In genomic region chr5:22719842-22720241, GRCh38 we compare ENCODE assay signal across 28 cellular contexts.
"Had no signal": no experiment of that assay in that cellular context is flagged by ENCODE, and none has a peak within 500 bp of the region (broad histone marks: within the 10 kb centered on the region; RNA-seq: fewer than 3 reads in every experiment).

No MANE protein-coding gene starts in this region.

- DNase-seq: natural killer cell; occipital lobe; ovary; posterior cingulate gyrus; psoas muscle; right cardiac atrium; spleen; stimulated activated CD4-positive, alpha-beta T cell treated with anti-CD3 and anti-CD28 coated beads, Interleukin-12 subunit alpha, Interleukin-12 subunit beta, amount 100 ng/mL, for 4 hours; stimulated activated CD4-positive, alpha-beta T cell treated with anti-CD3 and anti-CD28 coated beads, Interleukin-1b, Interleukin-23, amount 100 ng/mL, for 48 hours; stimulated activated CD4-positive, alpha-beta T cell treated with anti-CD3 and anti-CD28 coated beads, Interleukin-4, amount 100 ng/mL, for 1 hour; stimulated activated CD4-positive, alpha-beta T cell treated with anti-CD3 and anti-CD28 coated beads, Interleukin-4, amount 100 ng/mL, for 4 hours; stimulated activated CD8-positive, alpha-beta memory T cell treated with anti-CD3 and anti-CD28 coated beads, Interleukin-4, amount 100 ng/mL, for 48 hours; stimulated activated naive CD4-positive, alpha-beta T cell; stimulated activated naive CD8-positive, alpha-beta T cell treated with anti-CD3 and anti-CD28 coated beads, Interleukin-15, amount 100 ng/mL, for 72 hours; stimulated activated naive CD8-positive, alpha-beta T cell treated with anti-CD3 and anti-CD28 coated beads, Interleukin-15, Interleukin-2, amounts not matched to agents 100 U/mL and 50 U/mL, for 24 hours; substantia nigra; testis; tibial artery; transverse colon; upper lobe of right lung; uterus had no signal

- H3K9me3 ChIP-seq: ovary, psoas muscle, suprapubic skin, testis, transverse colon, upper lobe of right lung, uterus had no signal

- H3K27me3 ChIP-seq: neural progenitor cell, ovary, spleen, suprapubic skin, testis, tibial artery, transverse colon, upper lobe of right lung, uterus had no signal

- H3K27ac ChIP-seq: neural progenitor cell, ovary, parathyroid adenoma, psoas muscle, skin epidermis, spleen, suprapubic skin, testis, tibial artery, transverse colon, upper lobe of right lung, uterus had no signal

- H3K4me1 ChIP-seq: neural progenitor cell, parathyroid adenoma, psoas muscle, spleen, suprapubic skin, testis, tibial artery, transverse colon, upper lobe of right lung, uterus had no signal

- H3K36me3 ChIP-seq: neural progenitor cell, ovary, spleen, suprapubic skin, tibial artery, transverse colon, upper lobe of right lung, uterus had no signal

- ATAC-seq: natural killer cell; psoas muscle; right cardiac atrium; sciatic nerve; stimulated activated memory B cell treated with anti-CD40 and anti-IgM and Interleukin-4, amounts not matched to agents 10 μg/mL and 1 μg/mL and 100 μg/mL, for 72 hours; stimulated activated naive CD8-positive, alpha-beta T cell treated with anti-CD3 and anti-CD28 coated beads, Interleukin-15, amount 100 ng/mL, for 72 hours; stimulated activated naive CD8-positive, alpha-beta T cell treated with anti-CD3 and anti-CD28 coated beads, Interleukin-15, Interleukin-2, amounts not matched to agents 100 U/mL and 50 U/mL, for 24 hours; upper lobe of right lung had no signal

- H2AFZ ChIP-seq: neural progenitor cell, parathyroid adenoma had no signal

- H3K4me3 ChIP-seq: neural progenitor cell, ovary, psoas muscle, skin epidermis, smooth muscle cell, spleen, suprapubic skin, testis, tibial artery, transverse colon, upper lobe of right lung, uterus had no signal

- H3K4me2 ChIP-seq: neural progenitor cell, smooth muscle cell had no signal

- H3K9ac ChIP-seq: neural progenitor cell, parathyroid adenoma had no signal

- H3K79me2 ChIP-seq: parathyroid adenoma had no signal
